Comparison of ENCODE assay signal across 11 cellular contexts in the genomic region with DNA sequence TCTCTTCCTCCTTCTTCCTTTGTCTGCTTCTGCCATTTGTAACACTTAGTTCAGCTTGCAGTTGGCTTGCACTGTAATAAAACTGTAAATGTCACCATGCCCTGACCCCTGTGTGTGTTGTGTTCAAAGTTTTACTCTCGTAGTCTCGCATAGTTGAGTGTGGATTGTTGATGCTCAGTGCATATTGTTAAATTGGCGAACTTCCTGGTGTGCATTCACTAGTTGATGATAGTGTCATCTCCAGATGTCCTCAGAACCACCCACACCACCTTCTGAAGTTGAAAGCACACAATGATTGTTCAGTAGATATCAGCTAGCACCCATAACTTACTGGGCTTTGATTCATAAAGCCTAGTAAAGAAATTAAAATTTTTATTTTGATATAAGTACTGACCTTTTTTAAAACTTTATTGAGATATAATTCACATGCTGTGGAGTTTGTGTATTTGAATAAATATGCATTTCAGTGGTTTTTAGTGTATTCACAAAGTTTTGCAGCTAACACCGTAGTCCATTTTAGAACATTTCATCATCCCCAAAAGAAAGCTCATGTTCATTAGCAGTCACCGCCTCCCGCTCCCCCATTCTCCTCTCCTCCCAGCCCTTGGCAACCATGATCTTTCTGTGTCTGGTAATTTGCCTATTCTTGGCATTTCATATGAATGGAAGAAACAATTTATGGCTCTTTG. TPM values are rescaled to one million over a fixed set of nuclear protein-coding genes. Genes with fewer than 3 reads are reported as not detected.
A peak's percentile ranks its signal among the peaks of the same experiment; 100 is the strongest.
DNase-seq lines count a peak whose midpoint lies in the region; ATAC-seq and TF ChIP-seq lines count a peak whose summit lies in the region.
"Had no signal": no experiment of that assay in that cellular context is flagged by ENCODE, and none has a peak within 500 bp of the region (broad histone marks: within the 10 kb centered on the region; RNA-seq: fewer than 3 reads in every experiment).

No MANE protein-coding gene starts in this region.

- DNase-seq in activated T-cell treated with anti-CD3 and anti-CD28 coated beads, Interleukin-2, amount 50 U/mL, for 24 hours: no peak
- DNase-seq in activated T-cell treated with anti-CD3 and anti-CD28 coated beads for 4 hours (no peak), M059J (ENCODE audit: low read depth) (peak; percentile 40), colonic mucosa (peak; percentile 29), immature natural killer cell (no peak)
- DNase-seq: effector CD8-positive, alpha-beta T cell; left ventricle myocardium superior; MM.1S had no signal

- H3K4me3 ChIP-seq in colonic mucosa (no peak overlapping the region), gastroesophageal sphincter (no peak overlapping the region)

- peaks cover 37% of the 10 kb centered on the region for H3K36me3 Mint-ChIP-seq in activated T-cell treated with anti-CD3 and anti-CD28 coated beads, Interleukin-2, amount 50 U/mL, for 24 hours (ENCODE audit: low read depth)
- peaks cover 19% of the 10 kb centered on the region for H3K36me3 Mint-ChIP-seq in stimulated activated naive CD8-positive, alpha-beta T cell treated with anti-CD3 and anti-CD28 coated beads, Interleukin-15, Interleukin-2, amounts not matched to agents 100 ng/mL and 50 ng/mL, for 24 hours (ENCODE audit: low read depth)
- H3K36me3 Mint-ChIP-seq in immature natural killer cell: peaks cover 0 to 3% (median 3%) of the 10 kb centered on the region in 3 donors

- peak overlapping the region; percentile 56 for H3K27ac ChIP-seq in colonic mucosa
- H3K27ac ChIP-seq in gastroesophageal sphincter: no peak overlapping the region

- TF ChIP-seq EP300 in gastroesophageal sphincter (IDR thresholded peaks at IDR 0.05): no peak

- peak overlapping the region in 1 of 2 donors; percentile 40 for H3K9ac ChIP-seq in colonic mucosa (ENCODE audit: low read depth in 2 of 2, low read length in 2 of 2)

- no peaks in the 10 kb centered on the region for H3K9me3 ChIP-seq in colonic mucosa
- no peaks in the 10 kb centered on the region for H3K9me3 ChIP-seq in gastroesophageal sphincter

- intact Hi-C loops in colonic mucosa (cut with DNase I): loop anchor here (2.0 to 5.0 kb wide), 3 partner anchors 52 to 212 kb away; no protein-coding TSS in a partner anchor

- WGBS in gastroesophageal sphincter (ENCODE audit: low coverage in 1 of 2), 2 donors: 62 to 63% methylated on average over 6 of the region's 6 CpGs

- no peak for TF ChIP-seq POLR2A in gastroesophageal sphincter (IDR thresholded peaks at IDR 0.05)

- H3K36me3 ChIP-seq in colonic mucosa (no peaks in the 10 kb centered on the region), gastroesophageal sphincter (no peaks in the 10 kb centered on the region)

- no peaks in the 10 kb centered on the region for H3K27me3 Mint-ChIP-seq in activated T-cell treated with anti-CD3 and anti-CD28 coated beads, Interleukin-2, amount 50 U/mL, for 24 hours
- H3K27me3 Mint-ChIP-seq in stimulated activated naive CD8-positive, alpha-beta T cell treated with anti-CD3 and anti-CD28 coated beads, Interleukin-15, Interleukin-2, amounts not matched to agents 100 ng/mL and 50 ng/mL, for 24 hours: no peaks in the 10 kb centered on the region
- H3K27me3 Mint-ChIP-seq in immature natural killer cell (ENCODE audit: low read depth in 3 of 3): peaks cover 0 to 5% (median 0%) of the 10 kb centered on the region in 3 donors

- H3K4me1 ChIP-seq in colonic mucosa (peaks cover 15% of the 10 kb centered on the region), gastroesophageal sphincter (peaks cover 2 to 76% (median 22%) of the 10 kb centered on the region in 3 donors)

- H3K27ac Mint-ChIP-seq in activated T-cell treated with anti-CD3 and anti-CD28 coated beads, Interleukin-2, amount 50 U/mL, for 24 hours: peak overlapping the region; percentile 87
- peak overlapping the region; percentile 53 for H3K27ac Mint-ChIP-seq in stimulated activated naive CD8-positive, alpha-beta T cell treated with anti-CD3 and anti-CD28 coated beads, Interleukin-15, Interleukin-2, amounts not matched to agents 100 ng/mL and 50 ng/mL, for 24 hours
- H3K27ac Mint-ChIP-seq in immature natural killer cell: peak overlapping the region in 3 of 6 donors; percentile 8 to 56 (median 11)

- no peak for ATAC-seq in HG03159 (IDR thresholded peaks at IDR 0.05; ENCODE audit: unreplicated experiment)
- no peak for ATAC-seq in gastroesophageal sphincter
- ATAC-seq: left ventricle myocardium superior had no signal

- no peaks in the 10 kb centered on the region for H3K9me3 Mint-ChIP-seq in activated T-cell treated with anti-CD3 and anti-CD28 coated beads, Interleukin-2, amount 50 U/mL, for 24 hours
- H3K9me3 Mint-ChIP-seq in stimulated activated naive CD8-positive, alpha-beta T cell treated with anti-CD3 and anti-CD28 coated beads, Interleukin-15, Interleukin-2, amounts not matched to agents 100 ng/mL and 50 ng/mL, for 24 hours: no peaks in the 10 kb centered on the region
- no peaks in the 10 kb centered on the region for H3K9me3 Mint-ChIP-seq in immature natural killer cell

- H3K27me3 ChIP-seq in colonic mucosa (no peaks in the 10 kb centered on the region), gastroesophageal sphincter (no peaks in the 10 kb centered on the region)

- no peak for TF ChIP-seq CTCF in colonic mucosa (IDR thresholded peaks at IDR 0.05)
- no peak for TF ChIP-seq CTCF in gastroesophageal sphincter (IDR thresholded peaks at IDR 0.05)

- H3K4me3 Mint-ChIP-seq in activated T-cell treated with anti-CD3 and anti-CD28 coated beads, Interleukin-2, amount 50 U/mL, for 24 hours: no peak overlapping the region
- H3K4me3 Mint-ChIP-seq in stimulated activated naive CD8-positive, alpha-beta T cell treated with anti-CD3 and anti-CD28 coated beads, Interleukin-15, Interleukin-2, amounts not matched to agents 100 ng/mL and 50 ng/mL, for 24 hours: peak overlapping the region; percentile 8
- no peak overlapping the region for H3K4me3 Mint-ChIP-seq in immature natural killer cell

- H3K4me1 Mint-ChIP-seq in activated T-cell treated with anti-CD3 and anti-CD28 coated beads, Interleukin-2, amount 50 U/mL, for 24 hours (ENCODE audit: low read depth): peaks cover 82% of the 10 kb centered on the region
- peaks cover 80% of the 10 kb centered on the region for H3K4me1 Mint-ChIP-seq in stimulated activated naive CD8-positive, alpha-beta T cell treated with anti-CD3 and anti-CD28 coated beads, Interleukin-15, Interleukin-2, amounts not matched to agents 100 ng/mL and 50 ng/mL, for 24 hours (ENCODE audit: low read depth)
- H3K4me1 Mint-ChIP-seq in immature natural killer cell: peaks cover 44 to 68% of the 10 kb centered on the region in 2 donors

RNA-seq across cellular contexts. Expression of a gene that starts 25.0 kb away (rescaled TPM):
- total RNA-seq in M059J (2014; rRNA removed; shearing (Covaris generic)): 66.8 and 80.6 TPM in 2 replicates
- total RNA-seq in colonic mucosa (10 to 100 TPM; 70.0 to 88.2 TPM), gastroesophageal sphincter (10 to 100 TPM; 49.1 to 70.2 (median 60.0) TPM)
- polyA plus RNA-seq in immature natural killer cell: 10 to 100 TPM; 33.8 to 60.6 (median 58.7) TPM

Comparison
In these comparisons a context has a peak if more than half of its experiments do, and no peak if none do; other contexts are left out.
1. DNase-seq: peak in M059J (single experiment) and colonic mucosa (single experiment); none in activated T-cell treated with anti-CD3 and anti-CD28 coated beads, Interleukin-2, amount 50 U/mL, for 24 hours (single experiment), activated T-cell treated with anti-CD3 and anti-CD28 coated beads for 4 hours (single experiment) and immature natural killer cell (0 of 3).